Comparison of ENCODE assay signal across 1 cellular context in the genomic region with DNA sequence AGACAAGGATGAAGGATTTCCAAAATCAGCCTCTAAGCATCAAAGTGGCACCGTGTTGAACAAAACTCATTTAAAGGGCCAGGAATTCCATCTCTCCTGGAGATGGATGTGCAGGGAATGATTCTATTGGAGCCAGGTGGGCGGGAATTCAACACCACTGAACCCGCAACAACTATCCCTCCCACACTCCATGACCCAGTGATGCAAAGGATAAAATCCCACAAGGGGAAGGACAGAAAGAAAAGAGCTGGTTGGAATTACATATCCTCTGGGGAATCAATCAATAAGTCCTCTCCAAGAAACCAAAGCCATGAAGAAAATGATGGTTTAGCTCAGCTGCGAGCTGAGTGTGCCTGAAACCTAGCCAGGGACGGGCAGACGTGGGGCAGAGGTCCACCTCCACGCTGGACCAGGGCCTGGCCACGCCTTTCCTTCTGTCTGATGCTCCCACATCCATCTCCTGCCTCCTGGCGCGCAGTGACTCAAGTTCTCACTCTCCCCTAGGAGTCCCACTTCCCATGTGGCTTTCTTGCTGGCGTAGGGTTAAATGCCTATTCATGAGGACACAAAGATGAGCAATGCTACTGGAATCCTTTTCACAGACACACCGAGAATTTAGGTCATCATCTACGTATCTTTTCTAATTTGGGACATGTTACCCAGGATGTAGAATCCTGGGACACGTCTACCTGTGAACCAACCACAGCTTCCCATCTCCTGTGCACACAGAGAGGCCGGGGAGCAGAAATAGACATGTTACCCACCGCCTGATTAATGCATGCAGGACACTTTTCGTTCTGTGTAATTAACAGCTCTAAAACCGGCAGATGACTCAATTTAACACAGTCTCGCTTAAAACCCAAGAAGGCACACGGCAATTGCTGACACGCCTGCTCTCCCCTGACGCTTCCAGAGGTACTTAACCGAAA.
TF ChIP-seq lines count a peak whose summit lies in the region.

No MANE protein-coding gene starts in this region.

TF ChIP-seq in SK-N-SH, 30 proteins besides CTCF, POLR2A, EP300 and RAD21 (continued from another document):
- TF ChIP-seq, protein P1, sequence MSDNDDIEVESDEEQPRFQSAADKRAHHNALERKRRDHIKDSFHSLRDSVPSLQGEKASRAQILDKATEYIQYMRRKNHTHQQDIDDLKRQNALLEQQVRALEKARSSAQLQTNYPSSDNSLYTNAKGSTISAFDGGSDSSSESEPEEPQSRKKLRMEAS (IDR thresholded peaks at IDR 0.05; ENCODE audit: low read depth) = peak; percentile 38; the same call in 1 of the 2 replicates
- peak; percentile 30; the same call in 1 of the 2 replicates for TF ChIP-seq TCF12 (IDR thresholded peaks at IDR 0.05)
- TF ChIP-seq NFIC (IDR thresholded peaks at IDR 0.05; ENCODE audit: borderline replicate concordance) = no peak
- no peak for TF ChIP-seq SMC3 (IDR thresholded peaks at IDR 0.05; ENCODE audit: low read depth, low read length)
- TF ChIP-seq RXRA (IDR thresholded peaks at IDR 0.05; ENCODE audit: borderline replicate concordance, low read depth) = peak; percentile 7; the same call in 1 of the 2 replicates
- TF ChIP-seq, protein P2, sequence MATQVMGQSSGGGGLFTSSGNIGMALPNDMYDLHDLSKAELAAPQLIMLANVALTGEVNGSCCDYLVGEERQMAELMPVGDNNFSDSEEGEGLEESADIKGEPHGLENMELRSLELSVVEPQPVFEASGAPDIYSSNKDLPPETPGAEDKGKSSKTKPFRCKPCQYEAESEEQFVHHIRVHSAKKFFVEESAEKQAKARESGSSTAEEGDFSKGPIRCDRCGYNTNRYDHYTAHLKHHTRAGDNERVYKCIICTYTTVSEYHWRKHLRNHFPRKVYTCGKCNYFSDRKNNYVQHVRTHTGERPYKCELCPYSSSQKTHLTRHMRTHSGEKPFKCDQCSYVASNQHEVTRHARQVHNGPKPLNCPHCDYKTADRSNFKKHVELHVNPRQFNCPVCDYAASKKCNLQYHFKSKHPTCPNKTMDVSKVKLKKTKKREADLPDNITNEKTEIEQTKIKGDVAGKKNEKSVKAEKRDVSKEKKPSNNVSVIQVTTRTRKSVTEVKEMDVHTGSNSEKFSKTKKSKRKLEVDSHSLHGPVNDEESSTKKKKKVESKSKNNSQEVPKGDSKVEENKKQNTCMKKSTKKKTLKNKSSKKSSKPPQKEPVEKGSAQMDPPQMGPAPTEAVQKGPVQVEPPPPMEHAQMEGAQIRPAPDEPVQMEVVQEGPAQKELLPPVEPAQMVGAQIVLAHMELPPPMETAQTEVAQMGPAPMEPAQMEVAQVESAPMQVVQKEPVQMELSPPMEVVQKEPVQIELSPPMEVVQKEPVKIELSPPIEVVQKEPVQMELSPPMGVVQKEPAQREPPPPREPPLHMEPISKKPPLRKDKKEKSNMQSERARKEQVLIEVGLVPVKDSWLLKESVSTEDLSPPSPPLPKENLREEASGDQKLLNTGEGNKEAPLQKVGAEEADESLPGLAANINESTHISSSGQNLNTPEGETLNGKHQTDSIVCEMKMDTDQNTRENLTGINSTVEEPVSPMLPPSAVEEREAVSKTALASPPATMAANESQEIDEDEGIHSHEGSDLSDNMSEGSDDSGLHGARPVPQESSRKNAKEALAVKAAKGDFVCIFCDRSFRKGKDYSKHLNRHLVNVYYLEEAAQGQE (IDR thresholded peaks at IDR 0.05; ENCODE audit: low read depth, low read length) = no peak
- TF ChIP-seq GATA2 (CRISPR knock-in tag; IDR thresholded peaks at IDR 0.05) = no peak
TF ChIP-seq in SK-N-SH: peak in this region for 5.
